In genomic region chr12:4766445-4766844, GRCh38 we compare ENCODE assay signal across 25 cellular contexts. TPM values are rescaled to one million over a fixed set of nuclear protein-coding genes. Genes with fewer than 3 reads are reported as not detected.
"Had no signal": no experiment of that assay in that cellular context is flagged by ENCODE, and none has a peak within 500 bp of the region (broad histone marks: within the 10 kb centered on the region; RNA-seq: fewer than 3 reads in every experiment).

No MANE protein-coding gene starts in this region.

- H3K4me2 ChIP-seq: hepatocyte, neural progenitor cell had no signal

- H3K9me3 ChIP-seq: heart right ventricle, neutrophil, psoas muscle, sigmoid colon, spleen, suprapubic skin, thoracic aorta, tibial artery, upper lobe of right lung had no signal

- H3K9ac ChIP-seq: neural progenitor cell, parathyroid adenoma had no signal

- H3K4me3 ChIP-seq: heart right ventricle, hepatocyte, lung, neural progenitor cell, psoas muscle, sigmoid colon, spleen, suprapubic skin, thoracic aorta, tibial artery, upper lobe of right lung had no signal

- H3K79me2 ChIP-seq: hepatocyte, parathyroid adenoma had no signal

- H2AFZ ChIP-seq: hepatocyte, neural progenitor cell, parathyroid adenoma had no signal

- H3K27ac ChIP-seq: hepatocyte, neural progenitor cell, neutrophil, parathyroid adenoma, psoas muscle, sigmoid colon, spleen, suprapubic skin, thoracic aorta, tibial artery, upper lobe of right lung had no signal

- H3K4me1 ChIP-seq: parathyroid adenoma, psoas muscle, sigmoid colon, spleen, suprapubic skin, upper lobe of right lung had no signal

- ATAC-seq: left lobe of liver; natural killer cell; psoas muscle; stimulated activated effector memory CD8-positive, alpha-beta T cell treated with anti-CD3 and anti-CD28 coated beads, Interleukin-12 subunit alpha, Interleukin-12 subunit beta, amount 100 ng/mL, for 72 hours; upper lobe of right lung had no signal

- H3K27me3 ChIP-seq: heart right ventricle, neural progenitor cell, sigmoid colon, spleen, tibial artery, upper lobe of right lung had no signal

- DNase-seq: heart right ventricle; islet precursor cell; mesendoderm; naive B cell; natural killer cell; nephron progenitor cell; occipital lobe; psoas muscle; sigmoid colon; small intestine; spleen; stimulated activated CD4-positive, alpha-beta T cell treated with anti-CD3 and anti-CD28 coated beads, Interleukin-4, amount 100 ng/mL, for 24 hours; stimulated activated naive CD4-positive, alpha-beta T cell; tibial artery; trophoblast cell; upper lobe of right lung had no signal

- H3K36me3 ChIP-seq: heart right ventricle, neural progenitor cell, neutrophil, sigmoid colon, spleen, suprapubic skin, thoracic aorta, tibial artery, upper lobe of right lung had no signal

RNA-seq across cellular contexts. Expression of gene GALNT8, which starts 46.2 kb away (rescaled TPM):
- total RNA-seq: left lobe of liver had no signal
